In the genomic region with DNA sequence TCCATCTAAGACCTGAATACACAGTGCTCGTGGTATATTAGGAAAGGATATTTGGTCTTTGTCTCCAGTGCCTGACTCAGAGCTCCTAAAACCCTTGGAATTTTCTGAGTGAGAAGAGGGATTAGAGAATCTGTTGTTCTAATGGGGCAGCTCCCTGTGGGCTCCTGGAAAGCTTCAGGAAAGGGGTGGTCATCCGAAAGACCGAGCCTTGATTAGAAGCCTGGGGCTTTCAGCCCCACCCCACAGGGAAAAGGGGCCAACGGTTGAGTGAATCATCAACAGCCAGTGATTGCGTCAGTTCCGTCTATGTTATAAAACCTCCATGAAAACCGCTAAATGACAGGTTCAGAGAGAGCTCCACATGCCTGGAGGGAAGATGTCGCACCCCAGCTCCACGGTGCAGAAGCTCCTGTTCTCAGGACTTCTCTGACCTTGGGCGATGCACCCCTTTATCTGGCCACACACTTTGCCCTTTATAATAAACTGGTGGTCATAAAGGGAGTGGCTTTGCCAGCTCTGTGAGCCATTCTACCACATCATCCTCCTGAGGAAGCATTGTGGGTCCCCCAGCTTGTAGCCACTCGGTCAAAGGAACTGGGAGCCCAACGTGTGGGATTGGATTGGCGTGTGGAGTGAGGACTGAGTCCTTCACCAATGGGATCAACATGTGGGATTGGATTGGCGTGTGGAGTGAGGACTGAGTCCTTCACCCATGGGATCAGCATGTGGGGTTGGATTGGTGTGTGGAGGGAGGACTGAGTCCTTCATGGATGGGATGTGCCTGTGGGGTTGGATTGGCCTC, we compare ENCODE assay signal across 15 cellular contexts.
DNase-seq lines count a peak whose midpoint lies in the region; ATAC-seq and TF ChIP-seq lines count a peak whose summit lies in the region.
"Had no signal": no experiment of that assay in that cellular context is flagged by ENCODE, and none has a peak within 500 bp of the region (broad histone marks: within the 10 kb centered on the region; RNA-seq: fewer than 3 reads in every experiment).

No MANE protein-coding gene starts in this region.

- H3K4me3 ChIP-seq in HCT116 (replicated peaks in 1 of 2; ENCODE audit: low read depth in 1 of 2, low read length in 2 of 2) = no peak overlapping the region
- H3K4me3 ChIP-seq in NT2/D1 (ENCODE audit: insufficient read length, low read depth) = no peak overlapping the region
- H3K4me3 ChIP-seq in coronary artery = no peak overlapping the region
- peak overlapping the region in 1 of 2 donors; percentile 29 for H3K4me3 ChIP-seq in neuronal stem cell (ENCODE audit: low read length in 2 of 2)
- H3K4me3 ChIP-seq: BLaER1 treated with 17β-estradiol and CSF1 and Interleukin-3, amounts not matched to agents 10 nM and 100 nM; left lung had no signal

- no peak overlapping the region for H2BK120ac ChIP-seq in neuronal stem cell (ENCODE audit: low read depth, low read length)

- H2BK15ac ChIP-seq in neuronal stem cell (ENCODE audit: low read length) = peak overlapping the region; percentile 54

- H3K36me3 Mint-ChIP-seq in type B pancreatic cell = no peaks in the 10 kb centered on the region
- H3K36me3 Mint-ChIP-seq: activated CD4-positive, alpha-beta memory T cell treated with anti-CD3 and anti-CD28 coated beads for 36 hours had no signal

- H3K36me3 ChIP-seq in HCT116 (ENCODE audit: control insufficient read depth in 1 of 2, insufficient read depth in 2 of 2, low read length in 2 of 2) (no peaks in the 10 kb centered on the region), NT2/D1 (ENCODE audit: insufficient read depth, insufficient read length, low read length) (no peaks in the 10 kb centered on the region), neuronal stem cell (replicated peaks in 1 of 2; ENCODE audit: control insufficient read depth in 2 of 2, insufficient read depth in 2 of 2, low read length in 2 of 2) (peaks cover 0 to 5% of the 10 kb centered on the region in 2 donors)
- H3K36me3 ChIP-seq: BLaER1 treated with 17β-estradiol and CSF1 and Interleukin-3, amounts not matched to agents 10 nM and 100 nM; left lung had no signal

- no peak overlapping the region for H2BK5ac ChIP-seq in neuronal stem cell (ENCODE audit: low read length)

- H4K91ac ChIP-seq in neuronal stem cell (ENCODE audit: low read depth, low read length, poor library complexity) = peak overlapping the region; percentile 67

- H3K4me3 Mint-ChIP-seq in type B pancreatic cell = no peak overlapping the region
- H3K4me3 Mint-ChIP-seq: activated CD4-positive, alpha-beta memory T cell treated with anti-CD3 and anti-CD28 coated beads for 36 hours; effector memory CD8-positive, alpha-beta T cell; nephron had no signal

- no peaks in the 10 kb centered on the region for H3K79me1 ChIP-seq in neuronal stem cell (ENCODE audit: low read depth, low read length)

- no peaks in the 10 kb centered on the region for H3K79me2 ChIP-seq in HCT116 (ENCODE audit: insufficient read depth, low read length)

- TF ChIP-seq POLR2A in HCT116 (IDR thresholded peaks at IDR 0.05; ENCODE audit: borderline replicate concordance, extremely low read depth, insufficient read depth, insufficient read length) = no peak

- H4K8ac ChIP-seq in neuronal stem cell (ENCODE audit: low read depth, low read length) = no peak overlapping the region

- H3K9me2 ChIP-seq in HCT116 (ENCODE audit: insufficient read depth) = no peaks in the 10 kb centered on the region

- peaks cover 29% of the 10 kb centered on the region for H3K4me1 Mint-ChIP-seq in type B pancreatic cell (ENCODE audit: unreplicated experiment)

- DNase-seq in HCT116 (ENCODE audit: low read depth, low spot score) = peak; percentile 13
- DNase-seq in NT2/D1 (ENCODE audit: low read depth, low spot score) = peak; percentile 22
- DNase-seq in coronary artery (ENCODE audit: low spot score) = peak; percentile 50
- peak; percentile 12 for DNase-seq in neuronal stem cell (ENCODE audit: low spot score)
- DNase-seq in hippocampal formation (lab: John Stamatoyannopoulos, UW) = no peak
- DNase-seq in type B pancreatic cell (ENCODE audit: extremely low spot score, unreplicated experiment) = no peak
- DNase-seq: activated CD4-positive, alpha-beta memory T cell treated with anti-CD3 and anti-CD28 coated beads for 36 hours; activated effector memory CD4-positive, alpha-beta T cell treated with Interleukin-2 at 50 U/mL for 16 hours; effector memory CD8-positive, alpha-beta T cell; left lung had no signal

- no peak overlapping the region for H3K14ac ChIP-seq in neuronal stem cell (ENCODE audit: low read length)

- TF ChIP-seq CTCF in HCT116 (IDR thresholded peaks at IDR 0.05 in 2 of 3, conservative IDR thresholded peaks at IDR 0.05 in 1 of 3; ENCODE audit: borderline replicate concordance in 1 of 3, insufficient read depth in 1 of 3, low read depth in 2 of 3, low read length in 2 of 3) (no peak), coronary artery (IDR thresholded peaks at IDR 0.05) (no peak), type B pancreatic cell (conservative IDR thresholded peaks at IDR 0.05) (no peak)

- no peaks in the 10 kb centered on the region for H3K9me3 ChIP-seq in HCT116 (ENCODE audit: control insufficient read depth in 1 of 2, insufficient read depth in 1 of 2, low read depth in 1 of 2, low read length in 2 of 2)
- H3K9me3 ChIP-seq in NT2/D1 (ENCODE audit: insufficient read depth, low read length) = no peaks in the 10 kb centered on the region
- H3K9me3 ChIP-seq in neuronal stem cell (replicated peaks in 1 of 2; ENCODE audit: control insufficient read depth in 2 of 2, insufficient read depth in 1 of 2, low read depth in 1 of 2, low read length in 2 of 2) = peaks cover 0 to 6% of the 10 kb centered on the region in 2 donors
- H3K9me3 ChIP-seq: left lung had no signal

- H3K23ac ChIP-seq in neuronal stem cell (ENCODE audit: low read depth, low read length, poor library complexity) = no peak overlapping the region

- RAD21 ChIA-PET in HCT116 (lab: Charles Lee; ENCODE audit: low non-redundant PET in 1 of 2, low total read pairs in 2 of 2, uncharacterized antibody in 2 of 2, unreplicated experiment in 2 of 2) = no interaction called here

- H3K4me2 ChIP-seq in HCT116 (ENCODE audit: low read length) = peak overlapping the region; percentile 24
- no peak overlapping the region for H3K4me2 ChIP-seq in neuronal stem cell (ENCODE audit: insufficient read depth, low read length, poor library complexity, severe bottlenecking)

- WGBS in neuronal stem cell (ENCODE audit: extremely low coverage in 2 of 2, insufficient read length in 2 of 2, insufficient replicate concordance in 1 of 2), 2 donors = no CpG with 5 or more reads among the region's 14 CpGs

- no peak overlapping the region for H2AFZ ChIP-seq in HCT116 (ENCODE audit: low read depth, low read length, poor library complexity, severe bottlenecking)
- no peak overlapping the region for H2AFZ ChIP-seq in neuronal stem cell (ENCODE audit: low read length)

- H3K4me1 ChIP-seq in HCT116 (ENCODE audit: control insufficient read depth in 1 of 2, insufficient read depth in 2 of 2, low read length in 2 of 2) (peaks cover 0 to 15% of the 10 kb centered on the region in 2 experiments; a peak in 2 of 4 replicates), NT2/D1 (ENCODE audit: insufficient read depth, insufficient read length) (peaks cover 3% of the 10 kb centered on the region), neuronal stem cell (ENCODE audit: control insufficient read depth in 2 of 2, insufficient read depth in 1 of 2, low read depth in 1 of 2, low read length in 2 of 2) (peaks cover 0 to 8% of the 10 kb centered on the region in 2 donors)
- H3K4me1 ChIP-seq: left lung had no signal

- intact Hi-C loops in HCT116 (cut with micrococcal nuclease) = no loop called here

- H3K9ac ChIP-seq in HCT116 (ENCODE audit: low read length) (no peak overlapping the region), NT2/D1 (ENCODE audit: insufficient read length, low read depth) (no peak overlapping the region), neuronal stem cell (ENCODE audit: low read depth, low read length, poor library complexity) (no peak overlapping the region)
- H3K9ac ChIP-seq: BLaER1 treated with 17β-estradiol and CSF1 and Interleukin-3, amounts not matched to agents 10 nM and 100 nM had no signal

- CTCF ChIA-PET in HCT116 (lab: Charles Lee) = no interaction called here

- no peak overlapping the region for H3K4ac ChIP-seq in neuronal stem cell (ENCODE audit: low read length)

- ATAC-seq in HCT116 (peak; percentile 20; the same call in 1 of the 2 replicates), HG02610 (IDR thresholded peaks at IDR 0.05; ENCODE audit: unreplicated experiment) (no peak), GM21360 (IDR thresholded peaks at IDR 0.05; ENCODE audit: unreplicated experiment) (no peak)
- ATAC-seq: effector memory CD8-positive, alpha-beta T cell; left lung; Panc1 had no signal

- no peaks in the 10 kb centered on the region for H4K20me1 ChIP-seq in HCT116 (ENCODE audit: insufficient read depth)
- H4K20me1 ChIP-seq: BLaER1 treated with 17β-estradiol and CSF1 and Interleukin-3, amounts not matched to agents 10 nM and 100 nM had no signal

- H2AK5ac ChIP-seq in neuronal stem cell (ENCODE audit: low read depth, low read length) = peak overlapping the region; percentile 79

- H3K27me3 Mint-ChIP-seq in type B pancreatic cell = no peaks in the 10 kb centered on the region

- TF ChIP-seq RAD21 in HCT116 (IDR thresholded peaks at IDR 0.05; ENCODE audit: low read depth) = no peak

- no peak overlapping the region for H3K27ac Mint-ChIP-seq in type B pancreatic cell
- H3K27ac Mint-ChIP-seq: activated CD4-positive, alpha-beta memory T cell treated with anti-CD3 and anti-CD28 coated beads for 36 hours; effector memory CD8-positive, alpha-beta T cell; nephron had no signal

- no peak overlapping the region for H3K27ac ChIP-seq in HCT116 (ENCODE audit: low read depth, low read length)
- H3K27ac ChIP-seq in coronary artery = no peak overlapping the region
- H3K27ac ChIP-seq in neuronal stem cell (replicated peaks; ENCODE audit: low read length) = peak overlapping the region; percentile 80
- H3K27ac ChIP-seq: BLaER1 treated with 17β-estradiol and CSF1 and Interleukin-3, amounts not matched to agents 10 nM and 100 nM; left lung had no signal

- peak overlapping the region; percentile 84 for H3K18ac ChIP-seq in neuronal stem cell (ENCODE audit: low read length)

- H2BK12ac ChIP-seq in neuronal stem cell (ENCODE audit: low read length) = peak overlapping the region; percentile 14

- no TSS peak for BruUV-seq in HCT116 (replicated peaks; lab: Mats Ljungman, UMichigan)

- no peaks in the 10 kb centered on the region for H3K27me3 ChIP-seq in HCT116 (ENCODE audit: insufficient read depth, low read length)
- no peaks in the 10 kb centered on the region for H3K27me3 ChIP-seq in NT2/D1 (ENCODE audit: insufficient read depth, insufficient read length)
- H3K27me3 ChIP-seq in neuronal stem cell (ENCODE audit: control insufficient read depth in 3 of 3, insufficient read depth in 3 of 3, low read depth in 1 of 3, low read length in 3 of 3) = no peaks in the 10 kb centered on the region
- H3K27me3 ChIP-seq: BLaER1 treated with 17β-estradiol and CSF1 and Interleukin-3, amounts not matched to agents 10 nM and 100 nM; left lung had no signal

- peaks cover 4% of the 10 kb centered on the region for H3K9me3 Mint-ChIP-seq in type B pancreatic cell
- H3K9me3 Mint-ChIP-seq: activated CD4-positive, alpha-beta memory T cell treated with anti-CD3 and anti-CD28 coated beads for 36 hours; nephron had no signal

- POLR2A ChIA-PET in HCT116 (lab: Charles Lee) = no interaction called here

TF ChIP-seq in HCT116, 20 proteins besides CTCF, POLR2A, EP300 and RAD21 (continues in another document):
- TF ChIP-seq CEBPB (IDR thresholded peaks at IDR 0.05; ENCODE audit: low read depth) = peak; percentile 75

Comparison
In these comparisons a context has a peak if more than half of its experiments do, and no peak if none do; other contexts are left out.
1. DNase-seq: peak in HCT116 (single experiment), NT2/D1 (single experiment), coronary artery (single experiment) and neuronal stem cell (single experiment); none in hippocampal formation (0 of 2) and type B pancreatic cell (single experiment).